8 cellular contexts compared by ENCODE assay signal in the genomic region with DNA sequence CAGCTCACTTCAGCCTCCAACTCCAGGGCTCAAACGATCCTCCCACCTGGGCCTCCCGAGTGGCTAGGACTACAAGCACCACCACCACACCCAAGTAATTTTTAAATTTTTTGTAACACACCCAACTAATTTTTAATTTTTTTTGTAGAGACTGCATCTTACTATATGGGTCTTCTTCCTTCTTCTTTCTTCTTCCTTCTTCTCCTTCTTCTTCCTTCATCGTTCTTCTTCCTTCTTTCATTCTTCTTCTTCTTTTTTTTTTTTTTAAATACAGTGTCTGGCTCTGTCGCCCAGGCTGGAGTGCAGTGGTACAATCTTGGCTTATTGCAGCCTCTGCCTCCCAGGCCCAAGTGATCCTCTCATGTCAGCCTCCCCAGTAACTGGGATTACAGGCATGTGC. TPM values are rescaled to one million over a fixed set of nuclear protein-coding genes. Genes with fewer than 3 reads are reported as not detected.
DNase-seq lines count a peak whose midpoint lies in the region; ATAC-seq and TF ChIP-seq lines count a peak whose summit lies in the region.

No MANE protein-coding gene starts in this region.

- CTCF ChIA-PET in activated CD4-positive, alpha-beta memory T cell treated with anti-CD3 and anti-CD28 coated beads for 36 hours (lab: Charles Lee): no interaction called here

- H3K4me1 ChIP-seq in hepatocyte (ENCODE audit: insufficient read depth): peaks cover 7% of the 10 kb centered on the region

- peak overlapping the region; percentile 70 for H3K4me2 ChIP-seq in hepatocyte

- TF ChIP-seq CTCF in HL-60 (IDR thresholded peaks at IDR 0.05; ENCODE audit: insufficient read depth, low read length) (no peak), hepatocyte (IDR thresholded peaks at IDR 0.05; ENCODE audit: poor library complexity) (no peak)

- POLR2A ChIA-PET in activated CD4-positive, alpha-beta memory T cell treated with anti-CD3 and anti-CD28 coated beads for 36 hours (lab: Charles Lee): interaction anchor here (0.8 kb wide), 1 partner anchor 224 kb away, joined by 4 read pairs; no protein-coding TSS in a partner anchor

- peaks cover 50% of the 10 kb centered on the region for H3K4me1 Mint-ChIP-seq in activated CD4-positive, alpha-beta memory T cell treated with anti-CD3 and anti-CD28 coated beads for 36 hours (ENCODE audit: low read depth)
- H3K4me1 Mint-ChIP-seq in stimulated activated effector memory CD8-positive, alpha-beta T cell treated with anti-CD3 and anti-CD28 coated beads, Interleukin-12 subunit alpha, Interleukin-12 subunit beta, amount 100 ng/mL, for 72 hours: peaks cover 30% of the 10 kb centered on the region

- no peaks in the 10 kb centered on the region for H3K9me3 Mint-ChIP-seq in activated CD4-positive, alpha-beta memory T cell treated with anti-CD3 and anti-CD28 coated beads for 36 hours
- H3K9me3 Mint-ChIP-seq in stimulated activated effector memory CD8-positive, alpha-beta T cell treated with anti-CD3 and anti-CD28 coated beads, Interleukin-12 subunit alpha, Interleukin-12 subunit beta, amount 100 ng/mL, for 72 hours: peaks cover 2% of the 10 kb centered on the region

- H3K27ac Mint-ChIP-seq in activated CD4-positive, alpha-beta memory T cell treated with anti-CD3 and anti-CD28 coated beads for 36 hours: peak overlapping the region; percentile 95
- peak overlapping the region; percentile 89 for H3K27ac Mint-ChIP-seq in stimulated activated effector memory CD8-positive, alpha-beta T cell treated with anti-CD3 and anti-CD28 coated beads, Interleukin-12 subunit alpha, Interleukin-12 subunit beta, amount 100 ng/mL, for 72 hours

- 95% methylated on average over 4 of the region's 4 CpGs for WGBS in hepatocyte (ENCODE audit: low lambda C conversion rate, missing lambda C conversion rate)

- no peaks in the 10 kb centered on the region for H3K36me3 ChIP-seq in hepatocyte (replicated peaks; ENCODE audit: insufficient read depth, low read depth)

- H3K4me3 Mint-ChIP-seq in activated CD4-positive, alpha-beta memory T cell treated with anti-CD3 and anti-CD28 coated beads for 36 hours: peak overlapping the region; percentile 82
- H3K4me3 Mint-ChIP-seq in stimulated activated effector memory CD8-positive, alpha-beta T cell treated with anti-CD3 and anti-CD28 coated beads, Interleukin-12 subunit alpha, Interleukin-12 subunit beta, amount 100 ng/mL, for 72 hours: peak overlapping the region; percentile 85

- no peaks in the 10 kb centered on the region for H3K9me2 ChIP-seq in hepatocyte (replicated peaks; ENCODE audit: insufficient read depth)

- H4K20me1 ChIP-seq in hepatocyte (ENCODE audit: insufficient read depth, poor library complexity, severe bottlenecking): no peaks in the 10 kb centered on the region

- H3K4me3 ChIP-seq in HL-60 (replicated peaks; ENCODE audit: insufficient read depth, low read length) (peak overlapping the region; percentile 97; the same call in 1 of the 2 replicates), hepatocyte (no peak overlapping the region)

- H3K36me3 Mint-ChIP-seq in activated CD4-positive, alpha-beta memory T cell treated with anti-CD3 and anti-CD28 coated beads for 36 hours: peaks cover 15% of the 10 kb centered on the region
- peaks cover 35% of the 10 kb centered on the region for H3K36me3 Mint-ChIP-seq in stimulated activated effector memory CD8-positive, alpha-beta T cell treated with anti-CD3 and anti-CD28 coated beads, Interleukin-12 subunit alpha, Interleukin-12 subunit beta, amount 100 ng/mL, for 72 hours

- H3K27me3 ChIP-seq in HL-60 (ENCODE audit: insufficient read depth, poor library complexity, severe bottlenecking) (no peaks in the 10 kb centered on the region), hepatocyte (no peaks in the 10 kb centered on the region)

- H3K9me3 ChIP-seq in hepatocyte (ENCODE audit: low read depth): no peaks in the 10 kb centered on the region

- no peak for ATAC-seq in stimulated activated effector memory CD8-positive, alpha-beta T cell treated with anti-CD3 and anti-CD28 coated beads, Interleukin-12 subunit alpha, Interleukin-12 subunit beta, amount 100 ng/mL, for 72 hours
- no peak for ATAC-seq in GM21423 (IDR thresholded peaks at IDR 0.05; ENCODE audit: unreplicated experiment)

- DNase-seq in HL-60 (ENCODE audit: low read depth in 1 of 2, low spot score in 1 of 2): no peak
- no peak for DNase-seq in activated CD4-positive, alpha-beta memory T cell treated with anti-CD3 and anti-CD28 coated beads for 36 hours
- no peak for DNase-seq in hepatocyte (ENCODE audit: low spot score)
- no peak for DNase-seq in stimulated activated effector memory CD8-positive, alpha-beta T cell treated with anti-CD3 and anti-CD28 coated beads, Interleukin-12 subunit alpha, Interleukin-12 subunit beta, amount 100 ng/mL, for 72 hours (ENCODE audit: low spot score in 2 of 2)
- DNase-seq in NCI-H187 treated with DMSO at 0.1 percent for 48 hours (lab: John Stamatoyannopoulos, UW): no peak
- no peak for DNase-seq in NCI-H524 treated with DMSO at 0.1 percent for 48 hours (lab: John Stamatoyannopoulos, UW)
- DNase-seq in NOMO-1 treated with dmso at 0.1 percent for 144 hours (lab: John Stamatoyannopoulos, UW; ENCODE audit: unreplicated experiment): no peak

- H3K27ac ChIP-seq in HL-60 (replicated peaks) (peak overlapping the region; percentile 81), hepatocyte (peak overlapping the region; percentile 91)

- no peaks in the 10 kb centered on the region for H3K27me3 Mint-ChIP-seq in activated CD4-positive, alpha-beta memory T cell treated with anti-CD3 and anti-CD28 coated beads for 36 hours

- intact Hi-C loops in activated CD4-positive, alpha-beta memory T cell treated with anti-CD3 and anti-CD28 coated beads for 36 hours (cut with micrococcal nuclease): loop anchor here (1.0 to 5.0 kb wide), 4 partner anchors 86 to 253 kb away; a partner anchor contains a TSS

- peaks cover 31% of the 10 kb centered on the region for H3K79me2 ChIP-seq in hepatocyte

- H2AFZ ChIP-seq in hepatocyte: peak overlapping the region; percentile 46

RNA-seq across cellular contexts. Expression of a gene that starts 1.0 kb away (rescaled TPM):
- 10 to 100 TPM; 30.4 to 32.2 TPM for total RNA-seq in activated CD4-positive, alpha-beta memory T cell treated with anti-CD3 and anti-CD28 coated beads for 36 hours
- 19.0 and 19.4 TPM in 2 replicates for total RNA-seq in hepatocyte
- polyA plus RNA-seq in hepatocyte: 7.2 and 11.4 TPM in 2 replicates

RNA-seq across cellular contexts. Expression of a gene that starts 48.0 kb away (rescaled TPM):
- 10 to 100 TPM; 70.2 to 82.1 TPM for total RNA-seq in activated CD4-positive, alpha-beta memory T cell treated with anti-CD3 and anti-CD28 coated beads for 36 hours
- 74.1 and 78.0 TPM in 2 replicates for total RNA-seq in hepatocyte
- 13.4 and 14.3 TPM in 2 replicates for polyA plus RNA-seq in hepatocyte
